9 cellular contexts compared by ENCODE assay signal in genomic region chr10:24465124-24465874, GRCh38.
DNase-seq lines count a peak whose midpoint lies in the region; ATAC-seq and TF ChIP-seq lines count a peak whose summit lies in the region.
"Had no signal": no experiment of that assay in that cellular context is flagged by ENCODE, and none has a peak within 500 bp of the region (broad histone marks: within the 10 kb centered on the region; RNA-seq: fewer than 3 reads in every experiment).

No MANE protein-coding gene starts in this region.

- H3K9me3 ChIP-seq in GM23248 (ENCODE audit: low read depth) (no peaks in the 10 kb centered on the region), SJCRH30 (replicated peaks) (peaks cover 3% of the 10 kb centered on the region; the same call in 1 of the 2 replicates), skeletal muscle satellite cell (replicated peaks; ENCODE audit: low read length) (no peaks in the 10 kb centered on the region)

- H3K27ac Mint-ChIP-seq in stimulated activated naive B cell treated with anti-CD40 and anti-IgM and Interleukin-4, amounts not matched to agents 10 μg/mL and 1 μg/mL and 100 μg/mL, for 72 hours = no peak overlapping the region
- H3K27ac Mint-ChIP-seq in GM23338 = no peak overlapping the region; the same call in 1 of the 2 replicates

- no peaks in the 10 kb centered on the region for H3K36me3 Mint-ChIP-seq in stimulated activated naive B cell treated with anti-CD40 and anti-IgM and Interleukin-4, amounts not matched to agents 10 μg/mL and 1 μg/mL and 100 μg/mL, for 72 hours
- no peaks in the 10 kb centered on the region for H3K36me3 Mint-ChIP-seq in GM23338 (ENCODE audit: low read depth)

- no peak for ATAC-seq in stimulated activated naive B cell treated with anti-CD40 and anti-IgM and Interleukin-4, amounts not matched to agents 10 μg/mL and 1 μg/mL and 100 μg/mL, for 72 hours (replicated peaks)
- ATAC-seq in HG02852 (IDR thresholded peaks at IDR 0.05; ENCODE audit: unreplicated experiment) = no peak
- ATAC-seq in GM23338 = no peak

- H3K9me2 ChIP-seq in GM23248 (ENCODE audit: insufficient read depth) (no peaks in the 10 kb centered on the region), GM23338 (ENCODE audit: insufficient read depth) (no peaks in the 10 kb centered on the region)

- in situ Hi-C loops in GM23248 (cut with MboI) = no loop called here

- 50 to 53% methylated on average over 14 of the region's 14 CpGs for WGBS in GM23248 (ENCODE audit: low coverage in 1 of 2, low lambda C conversion rate in 2 of 2, missing lambda C conversion rate in 2 of 2), 2 experiments

- H3K4me3 Mint-ChIP-seq in stimulated activated naive B cell treated with anti-CD40 and anti-IgM and Interleukin-4, amounts not matched to agents 10 μg/mL and 1 μg/mL and 100 μg/mL, for 72 hours = no peak overlapping the region
- no peak overlapping the region for H3K4me3 Mint-ChIP-seq in GM23338

- H3K27me3 Mint-ChIP-seq in stimulated activated naive B cell treated with anti-CD40 and anti-IgM and Interleukin-4, amounts not matched to agents 10 μg/mL and 1 μg/mL and 100 μg/mL, for 72 hours = no peaks in the 10 kb centered on the region
- H3K27me3 Mint-ChIP-seq in GM23338 (ENCODE audit: insufficient read depth, low read depth, poor library complexity) = no peaks in the 10 kb centered on the region

- no peak for TF ChIP-seq CTCF in fibroblast of pulmonary artery (IDR thresholded peaks at IDR 0.05; ENCODE audit: low read length, missing control alignments)
- TF ChIP-seq CTCF in GM23338 (conservative IDR thresholded peaks at IDR 0.05; ENCODE audit: low read depth in 2 of 2) = no peak

- H3K79me2 ChIP-seq in GM23248 (ENCODE audit: insufficient read depth) (peaks cover 35% of the 10 kb centered on the region), GM23338 (replicated peaks; ENCODE audit: insufficient read depth) (no peaks in the 10 kb centered on the region)

- H4K20me1 ChIP-seq in GM23248 (ENCODE audit: insufficient read depth) (no peaks in the 10 kb centered on the region), GM23338 (replicated peaks; ENCODE audit: insufficient read depth) (no peaks in the 10 kb centered on the region; the same call in 1 of the 2 replicates)

- no peak overlapping the region for H2AFZ ChIP-seq in GM23248
- H2AFZ ChIP-seq in GM23338 = no peak overlapping the region

- H3K4me1 ChIP-seq in GM23248 (ENCODE audit: insufficient read depth) (peaks cover 61% of the 10 kb centered on the region), SJCRH30 (peaks cover 44% of the 10 kb centered on the region), skeletal muscle satellite cell (ENCODE audit: control insufficient read depth, insufficient read depth, low read length) (peaks cover 42% of the 10 kb centered on the region), GM23338 (ENCODE audit: insufficient read depth) (peaks cover 5% of the 10 kb centered on the region; the same call in 1 of the 2 replicates)

- peaks cover 0 to 2% of the 10 kb centered on the region in 2 donors for H3K4me1 Mint-ChIP-seq in stimulated activated naive B cell treated with anti-CD40 and anti-IgM and Interleukin-4, amounts not matched to agents 10 μg/mL and 1 μg/mL and 100 μg/mL, for 72 hours
- H3K4me1 Mint-ChIP-seq in GM23338 = peaks cover 15% of the 10 kb centered on the region

- H3K27ac ChIP-seq in GM23248 = peak overlapping the region; percentile 92
- H3K27ac ChIP-seq in SJCRH30 = peak overlapping the region; percentile 24
- H3K27ac ChIP-seq in GM23338 (ENCODE audit: low read depth) = no peak overlapping the region
- H3K27ac ChIP-seq: WERI-Rb-1 had no signal

- DNase-seq in GM23248 (peak; percentile 91), SJCRH30 (peak; percentile 21 to 34), fibroblast of pulmonary artery (ENCODE audit: low read depth) (peak; percentile 45), amygdala (lab: John Stamatoyannopoulos, UW) (no peak), GM23338 (ENCODE audit: low spot score) (no peak)
- DNase-seq in stimulated activated naive B cell treated with anti-CD40 and anti-IgM and Interleukin-4, amounts not matched to agents 10 μg/mL and 1 μg/mL and 100 μg/mL, for 72 hours = no peak
- DNase-seq: WERI-Rb-1 had no signal

- H3K4me3 ChIP-seq in GM23248 = peak overlapping the region; percentile 71; the same call in 1 of the 2 replicates
- H3K4me3 ChIP-seq in SJCRH30 = no peak overlapping the region
- no peak overlapping the region for H3K4me3 ChIP-seq in fibroblast of pulmonary artery (replicated peaks; ENCODE audit: low read depth, low read length)
- H3K4me3 ChIP-seq in skeletal muscle satellite cell (ENCODE audit: low read length) = peak overlapping the region; percentile 9
- H3K4me3 ChIP-seq in GM23338 = no peak overlapping the region

- H3K9me3 Mint-ChIP-seq in stimulated activated naive B cell treated with anti-CD40 and anti-IgM and Interleukin-4, amounts not matched to agents 10 μg/mL and 1 μg/mL and 100 μg/mL, for 72 hours = no peaks in the 10 kb centered on the region
- no peaks in the 10 kb centered on the region for H3K9me3 Mint-ChIP-seq in GM23338

- H3K36me3 ChIP-seq in GM23248 (ENCODE audit: low read depth) = no peaks in the 10 kb centered on the region
- no peaks in the 10 kb centered on the region; the same call in 1 of the 2 replicates for H3K36me3 ChIP-seq in SJCRH30
- no peaks in the 10 kb centered on the region for H3K36me3 ChIP-seq in skeletal muscle satellite cell (ENCODE audit: insufficient read depth, low read length)
- H3K36me3 ChIP-seq in GM23338 (ENCODE audit: insufficient read depth) = no peaks in the 10 kb centered on the region
- H3K36me3 ChIP-seq: WERI-Rb-1 had no signal

- H3K4me2 ChIP-seq in GM23248 (ENCODE audit: unreplicated experiment) (peak overlapping the region; percentile 73), skeletal muscle satellite cell (ENCODE audit: low read length) (peak overlapping the region; percentile 54), GM23338 (no peak overlapping the region)

- H3F3A ChIP-seq in GM23248 (ENCODE audit: insufficient read depth) (peaks cover 54% of the 10 kb centered on the region), GM23338 (replicated peaks; ENCODE audit: low read depth) (no peaks in the 10 kb centered on the region)

- peak overlapping the region; percentile 72 for H3K9ac ChIP-seq in GM23248
- H3K9ac ChIP-seq in skeletal muscle satellite cell (ENCODE audit: low read depth, low read length) = peak overlapping the region; percentile 47

- no peaks in the 10 kb centered on the region for H3K27me3 ChIP-seq in GM23248 (replicated peaks; ENCODE audit: insufficient read depth)
- no peaks in the 10 kb centered on the region for H3K27me3 ChIP-seq in SJCRH30
- no peaks in the 10 kb centered on the region for H3K27me3 ChIP-seq in skeletal muscle satellite cell (ENCODE audit: control insufficient read depth, insufficient read depth, low read length)
- H3K27me3 ChIP-seq in GM23338 (ENCODE audit: insufficient read depth) = no peaks in the 10 kb centered on the region

TF ChIP-seq in GM23338, 12 proteins besides CTCF, POLR2A, EP300 and RAD21:
- TF ChIP-seq POLR2AphosphoS5 (IDR thresholded peaks at IDR 0.05; ENCODE audit: low read depth) = no peak
- TF ChIP-seq, protein P1, sequence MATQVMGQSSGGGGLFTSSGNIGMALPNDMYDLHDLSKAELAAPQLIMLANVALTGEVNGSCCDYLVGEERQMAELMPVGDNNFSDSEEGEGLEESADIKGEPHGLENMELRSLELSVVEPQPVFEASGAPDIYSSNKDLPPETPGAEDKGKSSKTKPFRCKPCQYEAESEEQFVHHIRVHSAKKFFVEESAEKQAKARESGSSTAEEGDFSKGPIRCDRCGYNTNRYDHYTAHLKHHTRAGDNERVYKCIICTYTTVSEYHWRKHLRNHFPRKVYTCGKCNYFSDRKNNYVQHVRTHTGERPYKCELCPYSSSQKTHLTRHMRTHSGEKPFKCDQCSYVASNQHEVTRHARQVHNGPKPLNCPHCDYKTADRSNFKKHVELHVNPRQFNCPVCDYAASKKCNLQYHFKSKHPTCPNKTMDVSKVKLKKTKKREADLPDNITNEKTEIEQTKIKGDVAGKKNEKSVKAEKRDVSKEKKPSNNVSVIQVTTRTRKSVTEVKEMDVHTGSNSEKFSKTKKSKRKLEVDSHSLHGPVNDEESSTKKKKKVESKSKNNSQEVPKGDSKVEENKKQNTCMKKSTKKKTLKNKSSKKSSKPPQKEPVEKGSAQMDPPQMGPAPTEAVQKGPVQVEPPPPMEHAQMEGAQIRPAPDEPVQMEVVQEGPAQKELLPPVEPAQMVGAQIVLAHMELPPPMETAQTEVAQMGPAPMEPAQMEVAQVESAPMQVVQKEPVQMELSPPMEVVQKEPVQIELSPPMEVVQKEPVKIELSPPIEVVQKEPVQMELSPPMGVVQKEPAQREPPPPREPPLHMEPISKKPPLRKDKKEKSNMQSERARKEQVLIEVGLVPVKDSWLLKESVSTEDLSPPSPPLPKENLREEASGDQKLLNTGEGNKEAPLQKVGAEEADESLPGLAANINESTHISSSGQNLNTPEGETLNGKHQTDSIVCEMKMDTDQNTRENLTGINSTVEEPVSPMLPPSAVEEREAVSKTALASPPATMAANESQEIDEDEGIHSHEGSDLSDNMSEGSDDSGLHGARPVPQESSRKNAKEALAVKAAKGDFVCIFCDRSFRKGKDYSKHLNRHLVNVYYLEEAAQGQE (IDR thresholded peaks at IDR 0.05; ENCODE audit: unreplicated experiment) = no peak
- no peak for TF ChIP-seq EZH2 (IDR thresholded peaks at IDR 0.05; ENCODE audit: low read depth, unreplicated experiment)
- no peak for TF ChIP-seq EZH2phosphoT487 (IDR thresholded peaks at IDR 0.05; ENCODE audit: unreplicated experiment)
- TF ChIP-seq NANOG (IDR thresholded peaks at IDR 0.05; ENCODE audit: borderline replicate concordance) = no peak

Comparison
In these comparisons a context has a peak if more than half of its experiments do, and no peak if none do; other contexts are left out.
1. DNase-seq: peak in GM23248 (single experiment), SJCRH30 (2 of 2) and fibroblast of pulmonary artery (single experiment); none in amygdala (0 of 56), stimulated activated naive B cell treated with anti-CD40 and anti-IgM and Interleukin-4, amounts not matched to agents 10 μg/mL and 1 μg/mL and 100 μg/mL, for 72 hours (single experiment) and GM23338 (single experiment).
2. H3K4me3 ChIP-seq: peak in GM23248 (single experiment) and skeletal muscle satellite cell (single experiment); none in SJCRH30 (single experiment), fibroblast of pulmonary artery (single experiment) and GM23338 (single experiment).